8 cellular contexts compared by ENCODE assay signal in the genomic region with DNA sequence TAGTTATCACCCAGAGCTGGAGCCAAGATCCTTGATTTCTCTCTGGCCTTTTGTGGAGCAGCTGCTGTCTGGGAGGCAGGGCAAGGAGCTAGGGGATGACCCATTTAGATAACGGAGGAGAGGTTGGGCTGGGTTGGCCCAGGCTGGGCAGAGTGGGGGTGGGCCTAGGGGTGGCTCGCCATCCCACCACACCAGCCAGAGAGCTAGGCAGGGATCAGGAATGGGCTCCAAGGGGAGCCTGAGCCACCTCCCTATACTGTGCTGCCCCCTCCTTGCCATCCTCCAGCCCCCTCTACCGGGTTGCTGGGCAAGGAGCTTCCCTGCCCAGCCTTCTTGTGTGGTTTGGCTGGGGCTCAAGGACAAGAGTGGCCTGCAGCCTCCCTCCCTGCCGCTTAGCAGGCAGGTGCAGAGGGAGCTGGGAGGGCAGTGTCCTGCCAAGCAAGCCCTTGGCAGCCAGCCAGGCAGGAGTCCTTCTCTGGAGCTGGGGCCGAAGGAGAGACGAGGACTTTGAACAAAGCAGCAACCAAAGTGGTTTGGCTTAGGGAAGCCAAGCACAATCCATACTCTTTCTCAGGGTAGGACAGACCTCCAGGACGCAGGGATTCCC. TPM values are rescaled to one million over a fixed set of nuclear protein-coding genes. Genes with fewer than 3 reads are reported as not detected.
DNase-seq lines count a peak whose midpoint lies in the region; ATAC-seq and TF ChIP-seq lines count a peak whose summit lies in the region.

No MANE protein-coding gene starts in this region.

- peak overlapping the region; percentile 59 for H3K4me3 ChIP-seq in AG04450 (ENCODE audit: low read depth, low read length)
- peak overlapping the region; percentile 99 for H3K4me3 ChIP-seq in WI38 (ENCODE audit: low read depth, low read length)
- peak overlapping the region in 1 of 7 experiments; percentile 6 for H3K4me3 ChIP-seq in skin epidermis

- peaks cover 68% of the 10 kb centered on the region for H3K4me1 Mint-ChIP-seq in T-helper 2 cell treated with Interferon-gamma antibody and Interleukin-4, amounts not matched to agents 5 μg/mL and 100 μg/mL, for 36 hours (ENCODE audit: low read depth)

- H3K36me3 Mint-ChIP-seq in T-helper 2 cell treated with Interferon-gamma antibody and Interleukin-4, amounts not matched to agents 5 μg/mL and 100 μg/mL, for 36 hours (ENCODE audit: low read depth), result peaks cover 8% of the 10 kb centered on the region

- H3K27ac ChIP-seq in AG04450 (ENCODE audit: low read depth, low read length), result peak overlapping the region; percentile 11
- peak overlapping the region in 15 of 21 experiments; percentile 5 to 95 (median 65) for H3K27ac ChIP-seq in skin epidermis

- no peak for TF ChIP-seq CTCF in AG04450 (IDR thresholded peaks at IDR 0.05; ENCODE audit: low read depth, low read length)
- no peak for TF ChIP-seq CTCF in WI38 (IDR thresholded peaks at IDR 0.05; ENCODE audit: low read depth, low read length)

- H3K9me3 Mint-ChIP-seq in T-helper 2 cell treated with Interferon-gamma antibody and Interleukin-4, amounts not matched to agents 5 μg/mL and 100 μg/mL, for 36 hours, result no peaks in the 10 kb centered on the region

- POLR2A ChIA-PET in AG04450 (lab: Yijun Ruan, JAX), result interaction anchor here (1.8 kb wide), 1 partner anchor 17 kb away, joined by 10 read pairs; no protein-coding TSS in a partner anchor

- peaks cover 32% of the 10 kb centered on the region for H3K27me3 Mint-ChIP-seq in T-helper 2 cell treated with Interferon-gamma antibody and Interleukin-4, amounts not matched to agents 5 μg/mL and 100 μg/mL, for 36 hours (ENCODE audit: low read depth)

- H3K9me3 ChIP-seq in AG04450 (ENCODE audit: control insufficient read depth, insufficient read depth, low read length), result peaks cover 5% of the 10 kb centered on the region; the same call in 1 of the 2 replicates

- CTCF ChIA-PET in AG04450 (lab: Charles Lee), result interaction anchor here (1.0 to 14.1 kb wide), 3 partner anchors 9 to 43 kb away, joined by 3 to 603 read pairs (median 6); no protein-coding TSS in a partner anchor

- no peaks in the 10 kb centered on the region for H3K27me3 ChIP-seq in AG04450 (ENCODE audit: control insufficient read depth, insufficient read depth, low read length)

- H3K4me3 Mint-ChIP-seq in T-helper 2 cell treated with Interferon-gamma antibody and Interleukin-4, amounts not matched to agents 5 μg/mL and 100 μg/mL, for 36 hours, result no peak overlapping the region

- H3K27ac Mint-ChIP-seq in T-helper 2 cell treated with Interferon-gamma antibody and Interleukin-4, amounts not matched to agents 5 μg/mL and 100 μg/mL, for 36 hours, result no peak overlapping the region

- DNase-seq in AG04450 (ENCODE audit: low read depth, low spot score), result no peak
- DNase-seq in M059J (ENCODE audit: low read depth), result peak; percentile 92
- peak in 35 of 51 donors; percentile 8 to 74 (median 46) for DNase-seq in hypothalamus (lab: John Stamatoyannopoulos, UW)
- DNase-seq in T-helper 2 cell treated with Interferon-gamma antibody and Interleukin-4, amounts not matched to agents 5 μg/mL and 100 μg/mL, for 36 hours (ENCODE audit: low spot score), result no peak
- DNase-seq in activated CD8-positive, alpha-beta memory T cell treated with anti-CD3 and anti-CD28 coated beads, Interleukin-2, amount 50 U/mL, for 48 hours, result no peak

- no peak for ATAC-seq in HG03045 (IDR thresholded peaks at IDR 0.05; ENCODE audit: unreplicated experiment)

RNA-seq across cellular contexts. Expression of a gene that starts 4.1 kb away (rescaled TPM):
- 7.0 and 8.2 TPM in 2 replicates for polyA plus RNA-seq in AG04450 (2011; rRNA removed)
- polyA minus RNA-seq in AG04450 (2011; rRNA and poly(A)+ RNA removed), result 12.5 and 20.1 TPM in 2 replicates
- total RNA-seq in M059J (2014; rRNA removed; shearing (Covaris generic)), result 6.7 and 8.4 TPM in 2 replicates

RNA-seq across cellular contexts. Expression of a gene that starts 39.3 kb away (rescaled TPM):
- 0.06 TPM in 1 of 2 replicates, not detected in the other for polyA plus RNA-seq in AG04450 (2011; rRNA removed)
- polyA minus RNA-seq in AG04450 (2011; rRNA and poly(A)+ RNA removed), result not detected in 2 replicates
- not detected in 2 replicates for total RNA-seq in M059J (2014; rRNA removed; shearing (Covaris generic))

Comparison
In these comparisons a context has a peak if more than half of its experiments do, and no peak if none do; other contexts are left out.
1. DNase-seq: peak in M059J (single experiment) and hypothalamus (35 of 51); none in AG04450 (single experiment), T-helper 2 cell treated with Interferon-gamma antibody and Interleukin-4, amounts not matched to agents 5 μg/mL and 100 μg/mL, for 36 hours (single experiment) and activated CD8-positive, alpha-beta memory T cell treated with anti-CD3 and anti-CD28 coated beads, Interleukin-2, amount 50 U/mL, for 48 hours (single experiment).